8 cellular contexts compared by ENCODE assay signal in genomic region chr6:144104898-144105487, GRCh38. TPM values are rescaled to one million over a fixed set of nuclear protein-coding genes. Genes with fewer than 3 reads are reported as not detected.
DNase-seq lines count a peak whose midpoint lies in the region; ATAC-seq and TF ChIP-seq lines count a peak whose summit lies in the region.

No MANE protein-coding gene starts in this region.

- no peak overlapping the region for H3K4me3 Mint-ChIP-seq in glutamatergic neuron (ENCODE audit: unreplicated experiment)

- peak; percentile 42 for DNase-seq in Caki2 (ENCODE audit: low read depth)
- peak; percentile 70 for DNase-seq in NCI-H2227 (lab: John Stamatoyannopoulos, UW; ENCODE audit: unreplicated experiment)
- DNase-seq in activated CD8-positive, alpha-beta memory T cell treated with anti-CD3 and anti-CD28 coated beads, Interleukin-2, amount 50 U/mL, for 4 hours: peak; percentile 17
- no peak for DNase-seq in glutamatergic neuron
- DNase-seq in pulmonary artery endothelial cell (ENCODE audit: low read depth, low spot score): peak; percentile 45

- in situ Hi-C loops in Caki2 (cut with HindIII; ENCODE audit: low pct_unique_long_range_greater_than_20kb, low sequenced_read_pairs): loop anchor here (25.0 kb wide), 1 partner anchor 382 kb away; no protein-coding TSS in a partner anchor

- no peaks in the 10 kb centered on the region for H3K27me3 Mint-ChIP-seq in glutamatergic neuron (ENCODE audit: unreplicated experiment)

- ATAC-seq in GM18517 (IDR thresholded peaks at IDR 0.05; ENCODE audit: unreplicated experiment) (peak; percentile 90), HG03095 (IDR thresholded peaks at IDR 0.05; ENCODE audit: unreplicated experiment) (peak; percentile 76), HG02981 (IDR thresholded peaks at IDR 0.05; ENCODE audit: unreplicated experiment) (no peak)

- TF ChIP-seq CTCF in glutamatergic neuron (IDR thresholded peaks at IDR 0.05; ENCODE audit: partially characterized antibody, unreplicated experiment): peak; percentile 30

- H3K36me3 Mint-ChIP-seq in glutamatergic neuron (ENCODE audit: unreplicated experiment): no peaks in the 10 kb centered on the region

- no peaks in the 10 kb centered on the region for H3K4me1 Mint-ChIP-seq in glutamatergic neuron (ENCODE audit: low read depth, unreplicated experiment)

- no peaks in the 10 kb centered on the region for H3K9me3 Mint-ChIP-seq in glutamatergic neuron (ENCODE audit: unreplicated experiment)

- no peak overlapping the region for H3K27ac Mint-ChIP-seq in glutamatergic neuron (ENCODE audit: unreplicated experiment)

RNA-seq across cellular contexts. Expression of gene SF3B5, which starts 9.6 kb away (rescaled TPM):
- total RNA-seq in Caki2 (2014; rRNA removed; shearing (Covaris generic); ENCODE audit: low replicate concordance): 156 and 187 TPM in 2 replicates
- total RNA-seq in glutamatergic neuron (ENCODE audit: unreplicated experiment): 98.0 TPM
- total RNA-seq in pulmonary artery endothelial cell: 91.2 and 133 TPM in 2 replicates

RNA-seq across cellular contexts. Expression of gene STX11, which starts 45.3 kb away (rescaled TPM):
- 5.7 TPM in 1 of 2 replicates, not detected in the other for total RNA-seq in Caki2 (2014; rRNA removed; shearing (Covaris generic); ENCODE audit: low replicate concordance)
- not detected for total RNA-seq in glutamatergic neuron (ENCODE audit: unreplicated experiment)
- total RNA-seq in pulmonary artery endothelial cell: 9.4 and 12.9 TPM in 2 replicates
